11 cellular contexts compared by ENCODE assay signal in the genomic region with DNA sequence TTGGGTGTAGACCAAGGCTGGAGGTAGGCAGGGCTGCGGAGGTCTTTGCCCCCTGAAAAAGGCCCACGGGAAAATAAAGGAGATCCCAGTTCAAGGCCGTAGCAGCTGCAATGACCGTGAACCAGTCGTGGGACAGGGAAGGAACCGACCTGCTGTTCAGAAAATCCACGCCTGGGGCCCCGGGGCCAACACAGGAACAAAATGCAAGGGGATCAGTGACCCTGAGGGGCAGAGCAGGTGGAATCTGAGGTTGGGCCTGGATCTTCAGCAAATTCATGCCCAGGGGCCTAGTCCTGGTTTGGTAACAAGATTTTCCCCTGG. TPM values are rescaled to one million over a fixed set of nuclear protein-coding genes. Genes with fewer than 3 reads are reported as not detected.
DNase-seq lines count a peak whose midpoint lies in the region; ATAC-seq, FAIRE-seq and TF ChIP-seq lines count a peak whose summit lies in the region.
"Not testable (repeated sequence)": the region's sequence is repeated elsewhere in the genome, so short reads cannot be mapped to it uniquely, and the experiment has no call there.
"Had no signal": no experiment of that assay in that cellular context is flagged by ENCODE, and none has a peak within 500 bp of the region (broad histone marks: within the 10 kb centered on the region; RNA-seq: fewer than 3 reads in every experiment).

No MANE protein-coding gene starts in this region.

- 83% methylated on average over 8 of the region's 8 CpGs; no CpG with 5 or more reads in 1 of the 2 experiments for WGBS in H1 (ENCODE audit: extremely low coverage in 1 of 2, insufficient coverage in 1 of 2, insufficient read length in 1 of 2, insufficient replicate concordance in 2 of 2, low coverage in 1 of 2, low lambda C conversion rate in 2 of 2, missing lambda C conversion rate in 1 of 2), 2 experiments
- 5 to 18% methylated on average over 8 of the region's 8 CpGs for WGBS in pancreas, 2 donors
- 88% methylated on average over 8 of the region's 8 CpGs for WGBS in suprapubic skin

- H3K4me1 ChIP-seq in HAP-1; H1 (replicated peaks in 1 of 4; ENCODE audit: control insufficient read depth in 3 of 4, insufficient read depth in 4 of 4, low read length in 3 of 4); iPS-15b (ENCODE audit: control insufficient read depth, insufficient read depth, low read length): not testable (repeated sequence)
- H3K4me1 ChIP-seq in pancreas (peaks cover 0 to 12% (median 8%) of the 10 kb centered on the region in 3 donors), suprapubic skin (peaks cover 11% of the 10 kb centered on the region)

- H3K79me2 ChIP-seq in H1 (ENCODE audit: control insufficient read depth in 1 of 2, insufficient read depth in 2 of 2, low read length in 2 of 2) = not testable (repeated sequence)

- H3K27ac ChIP-seq in H1 (ENCODE audit: low read depth, low read length) = not testable (repeated sequence)
- H3K27ac ChIP-seq in pancreas (peak overlapping the region; percentile 86 to 92 (median 90)), suprapubic skin (peak overlapping the region; percentile 67)

- intact Hi-C loops in pancreas (cut with DNase I) = not testable (repeated sequence)

- not testable (repeated sequence) for TF ChIP-seq RAD21 in H1 (IDR thresholded peaks at IDR 0.05 in 1 of 2, conservative IDR thresholded peaks at IDR 0.05 in 1 of 2; ENCODE audit: low read depth in 2 of 2, low read length in 2 of 2)

- H3K36me3 ChIP-seq in HAP-1 (replicated peaks); H1 (ENCODE audit: control insufficient read depth in 2 of 4, insufficient read depth in 4 of 4, low read length in 3 of 4); iPS-15b (ENCODE audit: control insufficient read depth, insufficient read depth, low read length); pancreas; suprapubic skin: not testable (repeated sequence)

- H2BK12ac ChIP-seq in H1 (ENCODE audit: low read depth, low read length) = not testable (repeated sequence)

- H3K4me3 ChIP-seq in HAP-1 (peak overlapping the region; percentile 44), H1 (ENCODE audit: extremely low read depth in 1 of 4, insufficient read depth in 2 of 4, low read depth in 3 of 4, low read length in 4 of 4) (peak overlapping the region; percentile 49 to 80 (median 58); a peak in 4 of 8 replicates), iPS-15b (ENCODE audit: low read depth, low read length) (peak overlapping the region; percentile 66), pancreas (peak overlapping the region; percentile 57 to 84 (median 60)), suprapubic skin (peak overlapping the region; percentile 63)

- not testable (repeated sequence) for H3K23me2 ChIP-seq in H1 (ENCODE audit: low read depth, low read length)

- not testable (repeated sequence) for H3K4me1 Mint-ChIP-seq in activated T-cell treated with anti-CD3 and anti-CD28 coated beads, Interleukin-2, amount 50 U/mL, for 24 hours (ENCODE audit: low read depth); mesothelial cell of epicardium

- in situ Hi-C loops in HAP-1 (cut with MboI; ENCODE audit: low sequenced_read_pairs) = not testable (repeated sequence)

- not testable (repeated sequence) for H4K8ac ChIP-seq in H1 (ENCODE audit: extremely low read depth, insufficient read depth, low read length)

- not testable (repeated sequence) for H3K9me3 ChIP-seq in HAP-1; H1 (ENCODE audit: insufficient read depth in 2 of 2, low read depth in 1 of 2, low read length in 1 of 2); iPS-15b (ENCODE audit: control insufficient read depth, insufficient read depth, low read length); pancreas; suprapubic skin

- not testable (repeated sequence) for H3K18ac ChIP-seq in H1 (ENCODE audit: extremely low read depth, low read length)

- not testable (repeated sequence) for H2BK15ac ChIP-seq in H1 (ENCODE audit: low read length)

- not testable (repeated sequence) for H3K27me3 ChIP-seq in HAP-1 (ENCODE audit: low read depth); H1 (replicated peaks in 1 of 4; ENCODE audit: control insufficient read depth in 3 of 4, extremely low read depth in 1 of 4, insufficient read depth in 3 of 4, low read length in 3 of 4); iPS-15b (ENCODE audit: control insufficient read depth, insufficient read depth, low read length); pancreas; suprapubic skin

- not testable (repeated sequence) for H2BK20ac ChIP-seq in H1 (ENCODE audit: low read length)

- not testable (repeated sequence) for H3K9me3 Mint-ChIP-seq in activated T-cell treated with anti-CD3 and anti-CD28 coated beads, Interleukin-2, amount 50 U/mL, for 24 hours; mesothelial cell of epicardium

- peak overlapping the region; percentile 43 for H3K4me3 Mint-ChIP-seq in activated T-cell treated with anti-CD3 and anti-CD28 coated beads, Interleukin-2, amount 50 U/mL, for 24 hours
- peak overlapping the region; percentile 65 for H3K4me3 Mint-ChIP-seq in mesothelial cell of epicardium

- CTCF ChIA-PET in H1 (lab: Charles Lee; ENCODE audit: partially characterized antibody) = not testable (repeated sequence)

- not testable (repeated sequence) for H3K27ac Mint-ChIP-seq in activated T-cell treated with anti-CD3 and anti-CD28 coated beads, Interleukin-2, amount 50 U/mL, for 24 hours; mesothelial cell of epicardium

- POLR2A ChIA-PET in H1 (lab: Charles Lee; ENCODE audit: partially characterized antibody) = not testable (repeated sequence)

- H3K27me3 Mint-ChIP-seq in activated T-cell treated with anti-CD3 and anti-CD28 coated beads, Interleukin-2, amount 50 U/mL, for 24 hours = peaks cover 56% of the 10 kb centered on the region
- H3K27me3 Mint-ChIP-seq in mesothelial cell of epicardium (ENCODE audit: low read depth) = peaks cover 13% of the 10 kb centered on the region

- H4K91ac ChIP-seq in H1 (replicated peaks; ENCODE audit: insufficient read length, low read length) = not testable (repeated sequence)

- TF ChIP-seq EP300 in H1 (IDR thresholded peaks at IDR 0.05; ENCODE audit: borderline replicate concordance in 1 of 2, low read depth in 2 of 2, low read length in 2 of 2); suprapubic skin (IDR thresholded peaks at IDR 0.05): not testable (repeated sequence)

- H4K20me1 ChIP-seq in H1 (replicated peaks in 1 of 2; ENCODE audit: control insufficient read depth in 1 of 2, insufficient read depth in 2 of 2, low read length in 2 of 2) = not testable (repeated sequence)

- H2AK5ac ChIP-seq in H1 (ENCODE audit: low read depth, low read length) = not testable (repeated sequence)

- not testable (repeated sequence) for FAIRE-seq in H1 (lab: Jason Lieb, UNC); pancreas (lab: Jason Lieb, UNC)

- not testable (repeated sequence) for TF ChIP-seq CTCF in H1 (IDR thresholded peaks at IDR 0.05; ENCODE audit: control extremely low read depth in 1 of 3, insufficient read depth in 1 of 3, low read depth in 1 of 3, low read length in 3 of 3); mesothelial cell of epicardium (IDR thresholded peaks at IDR 0.05; ENCODE audit: unreplicated experiment); pancreas (IDR thresholded peaks at IDR 0.05); suprapubic skin (IDR thresholded peaks at IDR 0.05)

- ATAC-seq in pancreas = peak; percentile 8 to 12 (median 9)

- not testable (repeated sequence) for H3K36me3 Mint-ChIP-seq in activated T-cell treated with anti-CD3 and anti-CD28 coated beads, Interleukin-2, amount 50 U/mL, for 24 hours (ENCODE audit: low read depth); mesothelial cell of epicardium

- H3K23ac ChIP-seq in H1 (ENCODE audit: insufficient read length) = not testable (repeated sequence)

- not testable (repeated sequence) for H2BK120ac ChIP-seq in H1 (replicated peaks; ENCODE audit: low read depth, low read length)

- H4K5ac ChIP-seq in H1 (ENCODE audit: insufficient read length, low read depth, low read length) = not testable (repeated sequence)

- not testable (repeated sequence) for DNase-seq in HAP-1 (ENCODE audit: low spot score in 2 of 2); activated T-cell treated with anti-CD3 and anti-CD28 coated beads, Interleukin-2, amount 50 U/mL, for 24 hours; H1 (ENCODE audit: low read depth in 1 of 2, low spot score in 2 of 2); mesothelial cell of epicardium (ENCODE audit: low spot score in 2 of 2, unreplicated experiment in 2 of 2); suprapubic skin (ENCODE audit: low spot score in 2 of 2)
- DNase-seq in pancreas = peak in 1 of 6 donors; percentile 35

- H3K4ac ChIP-seq in H1 (replicated peaks; ENCODE audit: insufficient read length, low read depth, low read length) = not testable (repeated sequence)

- H2BK5ac ChIP-seq in H1 (ENCODE audit: low read depth, low read length) = not testable (repeated sequence)

- H3K14ac ChIP-seq in H1 (ENCODE audit: insufficient read length) = not testable (repeated sequence)

- H2AFZ ChIP-seq in H1 (ENCODE audit: low read length) = not testable (repeated sequence)

- not testable (repeated sequence) for H3K79me1 ChIP-seq in H1 (ENCODE audit: low read depth, low read length)

- peak overlapping the region; percentile 40 to 72 for H3K4me2 ChIP-seq in H1 (ENCODE audit: insufficient read depth in 1 of 2, low read depth in 2 of 2, low read length in 2 of 2)

- H3K56ac ChIP-seq in H1 (replicated peaks; ENCODE audit: insufficient read length, low read depth, low read length) = not testable (repeated sequence)

- not testable (repeated sequence) for H3K9ac ChIP-seq in H1 (replicated peaks in 1 of 4; ENCODE audit: extremely low read depth in 1 of 4, low read depth in 3 of 4, low read length in 3 of 4)
- peak overlapping the region; percentile 12 for H3K9ac ChIP-seq in iPS-15b (ENCODE audit: low read depth, low read length)

- TF ChIP-seq POLR2A in H1 (IDR thresholded peaks at IDR 0.05; ENCODE audit: control extremely low read depth in 1 of 2, low read depth in 2 of 2, low read length in 2 of 2); suprapubic skin (IDR thresholded peaks at IDR 0.05): not testable (repeated sequence)

RNA-seq across cellular contexts. Expression of gene MPV17L, which starts 0.9 kb away (rescaled TPM):
- total RNA-seq in H1 (2021; fragmentation: NEBNext Ultra II Directional; extraction: Animal tissue kit (Norgen Biotek cat#: 25700)) = 7.3 and 8.2 TPM in 2 replicates
- polyA plus RNA-seq in H1 (2011; rRNA removed) (5.4 and 6.7 TPM in 2 replicates), pancreas (10 to 100 TPM; 11.9 to 15.6 TPM)
- polyA plus RNA-seq in H1 (2011; cell fraction: cytosol; rRNA removed) = 4.5 TPM
- polyA plus RNA-seq in H1 (2011; cell fraction: nucleus; rRNA removed) = 3.4 TPM
- 3.3 to 4.2 TPM (median 3.9 TPM) in 4 replicates for polyA plus RNA-seq in H1 (2012, experiment 1 of 2)
- polyA plus RNA-seq in H1 (2012, experiment 2 of 2) = 4.5 TPM
- polyA plus RNA-seq in H1 (2013, experiment 1 of 2) = 4.2 TPM
- 3.7 TPM for polyA plus RNA-seq in H1 (2013, experiment 2 of 2)
- 6.9 and 7.3 TPM in 2 replicates for polyA minus RNA-seq in H1 (2011; rRNA and poly(A)+ RNA removed)
- 7.8 TPM for polyA minus RNA-seq in H1 (2011; cell fraction: cytosol; rRNA and poly(A)+ RNA removed)
- polyA minus RNA-seq in H1 (2011; cell fraction: nucleus; rRNA and poly(A)+ RNA removed) = 4.5 TPM
- total RNA-seq in mesothelial cell of epicardium (3.1 to 3.9 TPM (median 3.5 TPM) in 3 replicates), pancreas (10 to 100 TPM; 19.1 to 48.3 (median 28.3) TPM), suprapubic skin (10 to 100 TPM in 2 of 4 donors, 1 to 10 TPM in 2; 3.9 to 15.8 (median 11.0) TPM)
- total RNA-seq: activated naive CD4-positive, alpha-beta T cell treated with anti-CD3 and anti-CD28 coated beads, Interleukin-2, amount 50 U/mL, for 72 hours; activated T-helper 17 cell treated with anti-CD3 and anti-CD28 coated beads, Interleukin-2, amount 50 U/mL, for 72 hours; H4; naive thymus-derived CD8-positive, alpha-beta T cell had no signal
- polyA plus RNA-seq: naive thymus-derived CD8-positive, alpha-beta T cell had no signal

RNA-seq across cellular contexts. Expression of gene NPIPA5, which starts 18.4 kb away (rescaled TPM):
- total RNA-seq in H1 (2021; fragmentation: NEBNext Ultra II Directional; extraction: Animal tissue kit (Norgen Biotek cat#: 25700)) = 0.61 and 1.0 TPM in 2 replicates
- polyA plus RNA-seq in H1 (2011; rRNA removed) (3.5 and 4.1 TPM in 2 replicates), pancreas (10 to 100 TPM; 30.4 to 57.9 TPM)
- polyA plus RNA-seq in H1 (2011; cell fraction: cytosol; rRNA removed) = 4.4 TPM
- 4.3 TPM for polyA plus RNA-seq in H1 (2011; cell fraction: nucleus; rRNA removed)
- 1.1 to 6.5 TPM (median 4.3 TPM) in 4 replicates for polyA plus RNA-seq in H1 (2012, experiment 1 of 2)
- polyA plus RNA-seq in H1 (2012, experiment 2 of 2) = 4.0 TPM
- 3.7 TPM for polyA plus RNA-seq in H1 (2013, experiment 1 of 2)
- polyA plus RNA-seq in H1 (2013, experiment 2 of 2) = 4.0 TPM
- 0.80 and 1.1 TPM in 2 replicates for polyA minus RNA-seq in H1 (2011; rRNA and poly(A)+ RNA removed)
- polyA minus RNA-seq in H1 (2011; cell fraction: cytosol; rRNA and poly(A)+ RNA removed) = not detected
- polyA minus RNA-seq in H1 (2011; cell fraction: nucleus; rRNA and poly(A)+ RNA removed) = 0.80 TPM
- total RNA-seq in mesothelial cell of epicardium (10.3 to 12.4 TPM (median 11.0 TPM) in 3 replicates), pancreas (10 to 100 TPM in 1 of 6 donors, 1 to 10 TPM in 5; 5.0 to 11.8 (median 6.1) TPM), suprapubic skin (10 to 100 TPM in 1 of 4 donors, 1 to 10 TPM in 2, not detected in 1; 2.6 to 21.6 (median 8.5) TPM)

RNA-seq across cellular contexts. Expression of gene BMERB1, which starts 37.9 kb away (rescaled TPM):
- total RNA-seq in H1 (2021; fragmentation: NEBNext Ultra II Directional; extraction: Animal tissue kit (Norgen Biotek cat#: 25700)) = 23.5 and 26.1 TPM in 2 replicates
- polyA plus RNA-seq in H1 (2011; rRNA removed) (27.1 and 29.5 TPM in 2 replicates), pancreas (10 to 100 TPM; 10.3 to 20.9 TPM)
- 30.0 TPM for polyA plus RNA-seq in H1 (2011; cell fraction: cytosol; rRNA removed)
- polyA plus RNA-seq in H1 (2011; cell fraction: nucleus; rRNA removed) = 22.4 TPM
- 26.8 to 31.5 TPM (median 28.7 TPM) in 4 replicates for polyA plus RNA-seq in H1 (2012, experiment 1 of 2)
- 10.1 TPM for polyA plus RNA-seq in H1 (2012, experiment 2 of 2)
- polyA plus RNA-seq in H1 (2013, experiment 1 of 2) = 10.8 TPM
- 12.0 TPM for polyA plus RNA-seq in H1 (2013, experiment 2 of 2)
- 23.5 and 25.4 TPM in 2 replicates for polyA minus RNA-seq in H1 (2011; rRNA and poly(A)+ RNA removed)
- 9.5 TPM for polyA minus RNA-seq in H1 (2011; cell fraction: cytosol; rRNA and poly(A)+ RNA removed)
- 12.5 TPM for polyA minus RNA-seq in H1 (2011; cell fraction: nucleus; rRNA and poly(A)+ RNA removed)
- total RNA-seq in mesothelial cell of epicardium (2.9 to 3.9 TPM (median 3.1 TPM) in 3 replicates), pancreas (10 to 100 TPM; 16.0 to 21.7 (median 17.5) TPM), suprapubic skin (10 to 100 TPM in 3 of 4 donors, 1 to 10 TPM in 1; 5.5 to 31.4 (median 17.9) TPM)
